In the genomic region with DNA sequence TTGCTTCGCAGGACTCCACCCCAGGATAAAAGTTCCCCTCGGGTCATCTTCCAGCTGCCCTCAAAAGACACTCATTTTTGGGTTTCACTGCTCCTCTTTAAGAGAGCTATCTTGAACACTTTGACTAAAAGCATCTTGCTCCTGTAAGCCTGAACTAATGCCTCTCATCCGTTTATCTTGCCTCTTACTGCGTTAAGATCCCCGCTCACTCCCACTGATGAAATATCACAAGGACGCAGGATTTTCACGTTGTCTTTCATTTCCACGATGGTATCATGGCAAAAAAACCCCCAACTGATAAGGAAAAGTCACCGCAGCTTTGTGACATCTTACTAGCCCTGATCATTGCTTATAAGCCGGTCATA, we compare ENCODE assay signal across 8 cellular contexts. TPM values are rescaled to one million over a fixed set of nuclear protein-coding genes. Genes with fewer than 3 reads are reported as not detected.
A peak's percentile ranks its signal among the peaks of the same experiment; 100 is the strongest.
DNase-seq lines count a peak whose midpoint lies in the region; ATAC-seq and TF ChIP-seq lines count a peak whose summit lies in the region.

No MANE protein-coding gene starts in this region.

- POLR2A ChIA-PET in SK-N-SH (lab: Yijun Ruan, JAX), result interaction anchor here (0.6 kb wide), 1 partner anchor 10 kb away, joined by 3 read pairs; no protein-coding TSS in a partner anchor

- peak overlapping the region; percentile 58 to 77 for H3K4me3 ChIP-seq in SK-N-SH (ENCODE audit: low read depth in 2 of 2, low read length in 1 of 2)
- peak overlapping the region; percentile 71 for H3K4me3 ChIP-seq in suprapubic skin

- DNase-seq in SK-N-SH (no peak), immature natural killer cell (no peak), suprapubic skin (ENCODE audit: low spot score in 2 of 2) (no peak), activated gamma-delta T cell (lab: John Stamatoyannopoulos, UW) (no peak), cerebellum (ENCODE audit: low spot score) (no peak)

- TF ChIP-seq EP300 in SK-N-SH (IDR thresholded peaks at IDR 0.05; ENCODE audit: borderline replicate concordance in 1 of 2, low read depth in 1 of 2, low read length in 1 of 2) (no peak), suprapubic skin (IDR thresholded peaks at IDR 0.05) (no peak)

- no peak for TF ChIP-seq POLR2A in suprapubic skin (IDR thresholded peaks at IDR 0.05)

- H3K4me1 Mint-ChIP-seq in activated naive CD8-positive, alpha-beta T cell (ENCODE audit: low read depth), result peaks cover 28% of the 10 kb centered on the region
- peaks cover 26 to 40% of the 10 kb centered on the region in 2 donors for H3K4me1 Mint-ChIP-seq in immature natural killer cell

- H3K9me3 ChIP-seq in SK-N-SH (no peaks in the 10 kb centered on the region), suprapubic skin (no peaks in the 10 kb centered on the region)

- H3K27me3 ChIP-seq in SK-N-SH (ENCODE audit: insufficient read depth), result no peaks in the 10 kb centered on the region
- H3K27me3 ChIP-seq in suprapubic skin, result no peaks in the 10 kb centered on the region

- H3K79me2 ChIP-seq in SK-N-SH (ENCODE audit: insufficient read depth), result peaks cover 43% of the 10 kb centered on the region

- ATAC-seq in SK-N-SH treated with all-trans-retinoic acid at 6 μM for 48 hours, result no peak
- no peak for ATAC-seq in HG02678 (IDR thresholded peaks at IDR 0.05; ENCODE audit: unreplicated experiment)

- no peak for TF ChIP-seq RAD21 in SK-N-SH (IDR thresholded peaks at IDR 0.05; ENCODE audit: low read length)

- no peaks in the 10 kb centered on the region for H3K9me2 ChIP-seq in SK-N-SH

- H3K36me3 ChIP-seq in SK-N-SH (replicated peaks in 1 of 2; ENCODE audit: control insufficient read depth in 1 of 2, insufficient read depth in 2 of 2, low read length in 1 of 2) (no peaks in the 10 kb centered on the region), suprapubic skin (no peaks in the 10 kb centered on the region)

- no peaks in the 10 kb centered on the region for H4K20me1 ChIP-seq in SK-N-SH (ENCODE audit: insufficient read depth)

- H3K9me3 Mint-ChIP-seq in activated naive CD8-positive, alpha-beta T cell (ENCODE audit: low read depth), result no peaks in the 10 kb centered on the region
- no peaks in the 10 kb centered on the region for H3K9me3 Mint-ChIP-seq in immature natural killer cell

- no peaks in the 10 kb centered on the region for H3K27me3 Mint-ChIP-seq in activated naive CD8-positive, alpha-beta T cell
- peaks cover 1 to 4% (median 4%) of the 10 kb centered on the region in 3 donors for H3K27me3 Mint-ChIP-seq in immature natural killer cell (ENCODE audit: low read depth in 3 of 3)

- peaks cover 4% of the 10 kb centered on the region for H3F3A ChIP-seq in SK-N-SH (replicated peaks; ENCODE audit: insufficient read depth)

- peaks cover 8% of the 10 kb centered on the region for H3K36me3 Mint-ChIP-seq in activated naive CD8-positive, alpha-beta T cell
- H3K36me3 Mint-ChIP-seq in immature natural killer cell, result no peaks in the 10 kb centered on the region

- peak overlapping the region; percentile 2 to 27; a peak in 2 of 4 replicates for H3K27ac ChIP-seq in SK-N-SH (ENCODE audit: low read depth in 2 of 2, low read length in 1 of 2)
- peak overlapping the region; percentile 84 for H3K27ac ChIP-seq in suprapubic skin

- WGBS in SK-N-SH (ENCODE audit: low lambda C conversion rate), result 39% methylated on average over 10 of the region's 10 CpGs
- WGBS in suprapubic skin, result 32% methylated on average over 10 of the region's 10 CpGs

- H3K4me1 ChIP-seq in SK-N-SH (ENCODE audit: control insufficient read depth in 1 of 2, insufficient read depth in 2 of 2, low read depth in 1 of 2, low read length in 1 of 2) (no peaks in the 10 kb centered on the region; a peak in 1 of 4 replicates), suprapubic skin (peaks cover 6% of the 10 kb centered on the region)

- CTCF ChIA-PET in SK-N-SH (lab: Yijun Ruan, JAX), result interaction anchor here (1.0 to 2.8 kb wide), 5 partner anchors 20 to 157 kb away, joined by 3 to 12 read pairs (median 5); no protein-coding TSS in a partner anchor

- no peak for TF ChIP-seq CTCF in SK-N-SH (IDR thresholded peaks at IDR 0.05)
- TF ChIP-seq CTCF in suprapubic skin (IDR thresholded peaks at IDR 0.05), result no peak

- H3K4me3 Mint-ChIP-seq in activated naive CD8-positive, alpha-beta T cell, result peak overlapping the region; percentile 92
- H3K4me3 Mint-ChIP-seq in immature natural killer cell, result peak overlapping the region; percentile 89 to 97 (median 93)

- peak overlapping the region; percentile 54; the same call in 1 of the 2 replicates for H3K9ac ChIP-seq in SK-N-SH

- peak overlapping the region; percentile 89 for H3K27ac Mint-ChIP-seq in activated naive CD8-positive, alpha-beta T cell
- peak overlapping the region; percentile 80 to 91 (median 86) for H3K27ac Mint-ChIP-seq in immature natural killer cell

- H2AFZ ChIP-seq in SK-N-SH (ENCODE audit: low read depth), result peak overlapping the region; percentile 80

- peak overlapping the region; percentile 69; the same call in 1 of the 2 replicates for H3K4me2 ChIP-seq in SK-N-SH

TF ChIP-seq in SK-N-SH, 30 proteins besides CTCF, POLR2A, EP300 and RAD21:
- TF ChIP-seq NFIC (IDR thresholded peaks at IDR 0.05; ENCODE audit: borderline replicate concordance) (no peak), JUND (IDR thresholded peaks at IDR 0.05) (no peak)

TF ChIP-seq in SK-N-SH treated with all-trans-retinoic acid at 6 μM for 48 hours, 23 proteins besides CTCF, POLR2A, EP300 and RAD21:
- no peak for TF ChIP-seq GLIS3 (CRISPR knock-in tag; IDR thresholded peaks at IDR 0.05)
- no peak for TF ChIP-seq CREB5 (CRISPR knock-in tag; IDR thresholded peaks at IDR 0.05; ENCODE audit: low read depth)
- no peak for TF ChIP-seq TCF4 (CRISPR knock-in tag; IDR thresholded peaks at IDR 0.05; ENCODE audit: borderline replicate concordance)
- TF ChIP-seq BACH2 (CRISPR knock-in tag; IDR thresholded peaks at IDR 0.05; ENCODE audit: borderline replicate concordance), result no peak
- no peak for TF ChIP-seq ZNF565 (CRISPR knock-in tag; conservative IDR thresholded peaks at IDR 0.05; ENCODE audit: low read depth)
- TF ChIP-seq, protein P1, sequence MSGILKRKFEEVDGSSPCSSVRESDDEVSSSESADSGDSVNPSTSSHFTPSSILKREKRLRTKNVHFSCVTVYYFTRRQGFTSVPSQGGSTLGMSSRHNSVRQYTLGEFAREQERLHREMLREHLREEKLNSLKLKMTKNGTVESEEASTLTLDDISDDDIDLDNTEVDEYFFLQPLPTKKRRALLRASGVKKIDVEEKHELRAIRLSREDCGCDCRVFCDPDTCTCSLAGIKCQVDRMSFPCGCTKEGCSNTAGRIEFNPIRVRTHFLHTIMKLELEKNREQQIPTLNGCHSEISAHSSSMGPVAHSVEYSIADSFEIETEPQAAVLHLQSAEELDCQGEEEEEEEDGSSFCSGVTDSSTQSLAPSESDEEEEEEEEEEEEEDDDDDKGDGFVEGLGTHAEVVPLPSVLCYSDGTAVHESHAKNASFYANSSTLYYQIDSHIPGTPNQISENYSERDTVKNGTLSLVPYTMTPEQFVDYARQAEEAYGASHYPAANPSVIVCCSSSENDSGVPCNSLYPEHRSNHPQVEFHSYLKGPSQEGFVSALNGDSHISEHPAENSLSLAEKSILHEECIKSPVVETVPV (CRISPR knock-in tag; IDR thresholded peaks at IDR 0.05), result no peak
- TF ChIP-seq RARB (CRISPR knock-in tag; IDR thresholded peaks at IDR 0.05), result no peak
- no peak for TF ChIP-seq ZNF70 (CRISPR knock-in tag; IDR thresholded peaks at IDR 0.05)
- no peak for TF ChIP-seq ZNF8 (CRISPR knock-in tag; IDR thresholded peaks at IDR 0.05)
- TF ChIP-seq CSDC2 (CRISPR knock-in tag; IDR thresholded peaks at IDR 0.05), result no peak
- TF ChIP-seq ESRRG (CRISPR knock-in tag; IDR thresholded peaks at IDR 0.05), result no peak
- no peak for TF ChIP-seq PPARA (CRISPR knock-in tag; IDR thresholded peaks at IDR 0.05; ENCODE audit: borderline replicate concordance)
- TF ChIP-seq SNAI2 (CRISPR knock-in tag; IDR thresholded peaks at IDR 0.05), result no peak
- TF ChIP-seq ARNTL (CRISPR knock-in tag; IDR thresholded peaks at IDR 0.05; ENCODE audit: borderline replicate concordance, low read depth), result no peak

RNA-seq across cellular contexts. Expression of gene ACSL4, which starts 0.6 kb away (rescaled TPM):
- 17.5 and 18.1 TPM in 2 replicates for polyA plus RNA-seq in SK-N-SH (2012; rRNA removed)
- polyA plus RNA-seq in SK-N-SH (2012; cell fraction: cytosol; rRNA removed), result 20.2 and 23.3 TPM in 2 replicates
- polyA plus RNA-seq in SK-N-SH (2012; cell fraction: nucleus; rRNA removed), result 10.0 and 18.6 TPM in 2 replicates
- polyA plus RNA-seq in immature natural killer cell, result 1 to 10 TPM; 2.6 to 9.5 (median 8.7) TPM
- total RNA-seq in suprapubic skin, result 10 to 100 TPM; 40.7 to 64.7 (median 43.7) TPM
- 96.2 TPM for total RNA-seq in cerebellum
